Comparison of ENCODE assay signal across 25 cellular contexts in genomic region chr16:19027416-19027815, GRCh38. TPM values are rescaled to one million over a fixed set of nuclear protein-coding genes. Genes with fewer than 3 reads are reported as not detected.
"Had no signal": no experiment of that assay in that cellular context is flagged by ENCODE, and none has a peak within 500 bp of the region (broad histone marks: within the 10 kb centered on the region; RNA-seq: fewer than 3 reads in every experiment).

No MANE protein-coding gene starts in this region.

- DNase-seq: cerebellar nuclear complex; cortex of kidney; effector CD4-positive, alpha-beta T cell; foreskin fibroblast; gastrocnemius medialis; hippocampal formation; left cardiac atrium; naive B cell; pancreas; stimulated activated CD4-positive, alpha-beta T cell treated with anti-CD3 and anti-CD28 coated beads, Interleukin-2, amount 100 ng/mL, for 24 hours; stimulated activated CD4-positive, alpha-beta T cell treated with anti-CD3 and anti-CD28 coated beads, Interleukin-4, amount 100 ng/mL, for 4 hours; stimulated activated naive CD8-positive, alpha-beta T cell treated with anti-CD3 and anti-CD28 coated beads, Interleukin-15, Interleukin-2, amounts not matched to agents 100 U/mL and 50 U/mL, for 24 hours; substantia nigra; testis; tibial artery; upper lobe of left lung; uterus had no signal

- ATAC-seq: esophagus mucosa; gastrocnemius medialis; left cardiac atrium; natural killer cell treated with Interleukin-12 subunit alpha and Interleukin-12 subunit beta and Interleukin-15 and Interleukin-18, amount 100 ng/mL, for 72 hours; pancreas; sciatic nerve; stimulated activated memory B cell treated with anti-CD40 and anti-IgM and Interleukin-4, amounts not matched to agents 10 μg/mL and 1 μg/mL and 100 μg/mL, for 72 hours; stimulated activated naive CD8-positive, alpha-beta T cell treated with anti-CD3 and anti-CD28 coated beads, Interleukin-15, Interleukin-2, amounts not matched to agents 100 U/mL and 50 U/mL, for 24 hours had no signal

- H3K27me3 ChIP-seq: gastrocnemius medialis, neutrophil, pancreas, testis, tibial artery, upper lobe of left lung, uterus had no signal

- H3K36me3 ChIP-seq: gastrocnemius medialis, neutrophil, pancreas, tibial artery, uterus had no signal

- H3K9me3 ChIP-seq: gastrocnemius medialis, neutrophil, pancreas, testis, tibial artery, upper lobe of left lung, uterus had no signal

- H3K4me3 ChIP-seq: gastrocnemius medialis, lung, pancreas, testis, tibial artery, upper lobe of left lung, uterus had no signal

- H3K27ac ChIP-seq: epithelial cell of prostate, gastrocnemius medialis, neutrophil, pancreas, testis, tibial artery, upper lobe of left lung, uterus had no signal

- H3K4me1 ChIP-seq: pancreas, testis, tibial artery, upper lobe of left lung, uterus had no signal

RNA-seq across cellular contexts. Expression of gene TMC7, which starts 43.7 kb away (rescaled TPM):
- total RNA-seq: mononuclear cell; natural killer cell treated with Interleukin-12 subunit alpha and Interleukin-12 subunit beta and Interleukin-15 and Interleukin-18, amount 100 ng/mL, for 72 hours had no signal
